1 cellular context compared by ENCODE assay signal in the genomic region with DNA sequence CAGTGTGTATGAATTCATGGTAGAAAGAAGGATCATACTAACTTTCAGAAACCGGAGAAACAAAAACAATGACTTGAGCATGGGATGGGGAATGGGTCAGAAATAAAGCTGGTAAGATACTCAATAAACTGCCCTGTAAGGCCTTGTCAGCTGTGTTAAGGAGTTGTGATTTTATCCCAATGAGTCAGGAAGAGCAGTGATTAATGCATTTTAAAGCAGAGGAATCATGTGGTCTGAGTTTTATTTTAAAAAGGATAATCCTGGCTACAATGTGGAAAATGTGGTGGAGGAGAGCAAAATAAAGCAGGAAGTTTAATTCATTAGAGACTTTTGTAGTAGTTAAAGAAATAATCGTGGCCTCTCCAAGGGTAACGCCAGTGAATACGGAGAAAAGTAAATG.
TF ChIP-seq lines count a peak whose summit lies in the region.

No MANE protein-coding gene starts in this region.

TF ChIP-seq in IMR-90, 13 proteins besides CTCF, POLR2A, EP300 and RAD21 (continued from another document):
- TF ChIP-seq, protein P1, sequence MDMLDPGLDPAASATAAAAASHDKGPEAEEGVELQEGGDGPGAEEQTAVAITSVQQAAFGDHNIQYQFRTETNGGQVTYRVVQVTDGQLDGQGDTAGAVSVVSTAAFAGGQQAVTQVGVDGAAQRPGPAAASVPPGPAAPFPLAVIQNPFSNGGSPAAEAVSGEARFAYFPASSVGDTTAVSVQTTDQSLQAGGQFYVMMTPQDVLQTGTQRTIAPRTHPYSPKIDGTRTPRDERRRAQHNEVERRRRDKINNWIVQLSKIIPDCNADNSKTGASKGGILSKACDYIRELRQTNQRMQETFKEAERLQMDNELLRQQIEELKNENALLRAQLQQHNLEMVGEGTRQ (IDR thresholded peaks at IDR 0.05; ENCODE audit: low read depth, low read length), result no peak; the same call in 1 of the 2 replicates
- TF ChIP-seq SMC3 (IDR thresholded peaks at IDR 0.05; ENCODE audit: low read depth, low read length), result no peak
- no peak for TF ChIP-seq RFX5 (IDR thresholded peaks at IDR 0.05; ENCODE audit: low read depth, low read length)
- TF ChIP-seq, protein P2, sequence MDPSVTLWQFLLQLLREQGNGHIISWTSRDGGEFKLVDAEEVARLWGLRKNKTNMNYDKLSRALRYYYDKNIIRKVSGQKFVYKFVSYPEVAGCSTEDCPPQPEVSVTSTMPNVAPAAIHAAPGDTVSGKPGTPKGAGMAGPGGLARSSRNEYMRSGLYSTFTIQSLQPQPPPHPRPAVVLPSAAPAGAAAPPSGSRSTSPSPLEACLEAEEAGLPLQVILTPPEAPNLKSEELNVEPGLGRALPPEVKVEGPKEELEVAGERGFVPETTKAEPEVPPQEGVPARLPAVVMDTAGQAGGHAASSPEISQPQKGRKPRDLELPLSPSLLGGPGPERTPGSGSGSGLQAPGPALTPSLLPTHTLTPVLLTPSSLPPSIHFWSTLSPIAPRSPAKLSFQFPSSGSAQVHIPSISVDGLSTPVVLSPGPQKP (IDR thresholded peaks at IDR 0.05; ENCODE audit: borderline replicate concordance, low read depth, low read length), result no peak
- no peak for TF ChIP-seq NFE2L2 (IDR thresholded peaks at IDR 0.05; ENCODE audit: low read depth, low read length)
- TF ChIP-seq FOS (IDR thresholded peaks at IDR 0.05; ENCODE audit: low read depth, low read length), result no peak
- no peak for TF ChIP-seq MAFK (IDR thresholded peaks at IDR 0.05; ENCODE audit: low read depth, low read length)
- no peak for TF ChIP-seq RCOR1 (IDR thresholded peaks at IDR 0.05; ENCODE audit: insufficient replicate concordance, low read length)
- no peak for TF ChIP-seq CEBPB (IDR thresholded peaks at IDR 0.05; ENCODE audit: low read depth, low read length)
TF ChIP-seq in IMR-90: peak in this region for 0.
